9 cellular contexts compared by ENCODE assay signal in genomic region chr19:12786149-12786870, GRCh38. TPM values are rescaled to one million over a fixed set of nuclear protein-coding genes. Genes with fewer than 3 reads are reported as not detected.
DNase-seq lines count a peak whose midpoint lies in the region; ATAC-seq, FAIRE-seq and TF ChIP-seq lines count a peak whose summit lies in the region.
"Had no signal": no experiment of that assay in that cellular context is flagged by ENCODE, and none has a peak within 500 bp of the region (broad histone marks: within the 10 kb centered on the region; RNA-seq: fewer than 3 reads in every experiment).

No MANE protein-coding gene starts in this region.

- peaks cover 0 to 37% (median 19%) of the 10 kb centered on the region in 4 donors for H3K4me1 Mint-ChIP-seq in CD4-positive, CD25-positive, alpha-beta regulatory T cell

- H3K79me2 ChIP-seq in OCI-LY1 (ENCODE audit: insufficient read depth, low read length), result no peaks in the 10 kb centered on the region

- H3K27ac ChIP-seq in CD4-positive, CD25-positive, alpha-beta regulatory T cell (ENCODE audit: insufficient read depth, low read length, poor library complexity, severe bottlenecking), result peak overlapping the region; percentile 100
- peak overlapping the region; percentile 74 for H3K27ac ChIP-seq in OCI-LY1 (ENCODE audit: low read depth, low read length, poor library complexity, severe bottlenecking)
- H3K27ac ChIP-seq in epithelial cell of prostate, result peak overlapping the region; percentile 100

- peak in 1 of 3 donors; percentile 36 for DNase-seq in CD4-positive, CD25-positive, alpha-beta regulatory T cell
- DNase-seq in epithelial cell of prostate (ENCODE audit: low read depth, low spot score) (no peak), occipital lobe (lab: John Stamatoyannopoulos, UW) (peak; percentile 32), RCC 7860 (ENCODE audit: low spot score) (no peak)

- TF ChIP-seq POLR2A in GM18505 (IDR thresholded peaks at IDR 0.05; ENCODE audit: borderline replicate concordance, extremely low read depth, insufficient read depth, insufficient read length), result no peak

- no peak for FAIRE-seq in RCC 7860 (lab: Jason Lieb, UNC)
- FAIRE-seq: islet of Langerhans had no signal

- no peak for ATAC-seq in CD4-positive, CD25-positive, alpha-beta regulatory T cell (ENCODE audit: low read depth in 2 of 2)
- ATAC-seq in GM19467 (IDR thresholded peaks at IDR 0.05; ENCODE audit: unreplicated experiment) (no peak), GM18505 (IDR thresholded peaks at IDR 0.05; ENCODE audit: unreplicated experiment) (no peak), GM21528 (IDR thresholded peaks at IDR 0.05; ENCODE audit: low FRiP score, unreplicated experiment) (no peak)

- H3K4me3 Mint-ChIP-seq in CD4-positive, CD25-positive, alpha-beta regulatory T cell, result no peak overlapping the region

- H3K9me3 ChIP-seq in CD4-positive, CD25-positive, alpha-beta regulatory T cell (ENCODE audit: control insufficient read depth in 2 of 2, low read length in 2 of 2), result no peaks in the 10 kb centered on the region
- no peaks in the 10 kb centered on the region for H3K9me3 ChIP-seq in OCI-LY1 (ENCODE audit: low read length)

- H2AFZ ChIP-seq in OCI-LY1 (ENCODE audit: low read length), result no peak overlapping the region

- H3K4me3 ChIP-seq in CD4-positive, CD25-positive, alpha-beta regulatory T cell (ENCODE audit: low read depth, low read length), result no peak overlapping the region
- H3K4me3 ChIP-seq in OCI-LY1 (ENCODE audit: low read depth, low read length, poor library complexity, severe bottlenecking), result no peak overlapping the region

- H4K20me1 ChIP-seq in OCI-LY1 (ENCODE audit: insufficient read depth, low read length), result no peaks in the 10 kb centered on the region

- H3K4me1 ChIP-seq in CD4-positive, CD25-positive, alpha-beta regulatory T cell (ENCODE audit: control insufficient read depth, insufficient read depth, low read length, poor library complexity, severe bottlenecking), result peaks cover 80% of the 10 kb centered on the region
- peaks cover 80% of the 10 kb centered on the region for H3K4me1 ChIP-seq in OCI-LY1 (ENCODE audit: insufficient read depth, low read length, severe bottlenecking)

- H3K4me2 ChIP-seq in OCI-LY1 (ENCODE audit: low read length), result no peak overlapping the region; the same call in 1 of the 2 replicates

- no peak overlapping the region; the same call in 1 of the 2 replicates for H3K9ac ChIP-seq in OCI-LY1 (ENCODE audit: low read length)

- H3F3A ChIP-seq in OCI-LY1 (ENCODE audit: insufficient read depth, low read length), result no peaks in the 10 kb centered on the region

- no peaks in the 10 kb centered on the region for H3K36me3 ChIP-seq in CD4-positive, CD25-positive, alpha-beta regulatory T cell (ENCODE audit: control insufficient read depth, insufficient read depth, low read length)
- no peaks in the 10 kb centered on the region for H3K36me3 ChIP-seq in OCI-LY1 (ENCODE audit: insufficient read depth, low read length)

- H3K9me2 ChIP-seq in OCI-LY1 (ENCODE audit: low read depth, low read length), result no peaks in the 10 kb centered on the region

- peaks cover 8% of the 10 kb centered on the region for H3K27me3 Mint-ChIP-seq in CD4-positive, CD25-positive, alpha-beta regulatory T cell

- no peaks in the 10 kb centered on the region for H3K36me3 Mint-ChIP-seq in CD4-positive, CD25-positive, alpha-beta regulatory T cell

- peak overlapping the region in 2 of 3 donors; percentile 72 to 90 for H3K27ac Mint-ChIP-seq in CD4-positive, CD25-positive, alpha-beta regulatory T cell

- no peak for TF ChIP-seq CTCF in OCI-LY1 (IDR thresholded peaks at IDR 0.05; ENCODE audit: low read length)

- no peaks in the 10 kb centered on the region for H3K27me3 ChIP-seq in CD4-positive, CD25-positive, alpha-beta regulatory T cell (ENCODE audit: control insufficient read depth, insufficient read depth, low read length)
- no peaks in the 10 kb centered on the region for H3K27me3 ChIP-seq in OCI-LY1 (ENCODE audit: insufficient read depth, low read length)

- H3K9me3 Mint-ChIP-seq in CD4-positive, CD25-positive, alpha-beta regulatory T cell, result peaks cover 0 to 2% (median 0%) of the 10 kb centered on the region in 7 donors

RNA-seq across cellular contexts. Expression of gene JUNB, which starts 5.0 kb away (rescaled TPM):
- 2,802 TPM for total RNA-seq in CD4-positive, CD25-positive, alpha-beta regulatory T cell
- polyA plus RNA-seq in CD4-positive, CD25-positive, alpha-beta regulatory T cell, result 100 to 1,000 TPM; 582 to 986 (median 765) TPM
- total RNA-seq in occipital lobe, result 22.6 TPM

RNA-seq across cellular contexts. Expression of gene HOOK2, which starts 11.0 kb away (rescaled TPM):
- total RNA-seq in CD4-positive, CD25-positive, alpha-beta regulatory T cell, result 16.9 TPM
- polyA plus RNA-seq in CD4-positive, CD25-positive, alpha-beta regulatory T cell, result 1 to 10 TPM in 3 of 4 donors, under 1 TPM in 1; 0.24 to 1.9 (median 1.6) TPM
- 20.3 TPM for total RNA-seq in occipital lobe

RNA-seq across cellular contexts. Expression of gene PRDX2, which starts 15.3 kb away (rescaled TPM):
- 74.0 TPM for total RNA-seq in CD4-positive, CD25-positive, alpha-beta regulatory T cell
- polyA plus RNA-seq in CD4-positive, CD25-positive, alpha-beta regulatory T cell, result 100 to 1,000 TPM; 326 to 380 (median 341) TPM
- 174 TPM for total RNA-seq in occipital lobe

RNA-seq across cellular contexts. Expression of gene THSD8, which starts 15.6 kb away (rescaled TPM):
- 2.8 TPM for total RNA-seq in CD4-positive, CD25-positive, alpha-beta regulatory T cell
- 10 to 100 TPM in 1 of 4 donors, 1 to 10 TPM in 1, under 1 TPM in 1, not detected in 1; 0.66 to 13.9 (median 4.8) TPM for polyA plus RNA-seq in CD4-positive, CD25-positive, alpha-beta regulatory T cell
- 0.62 TPM for total RNA-seq in occipital lobe

RNA-seq across cellular contexts. Expression of gene RNASEH2A, which starts 20.1 kb away (rescaled TPM):
- 4.7 TPM for total RNA-seq in CD4-positive, CD25-positive, alpha-beta regulatory T cell
- 10 to 100 TPM; 18.7 to 27.5 (median 23.4) TPM for polyA plus RNA-seq in CD4-positive, CD25-positive, alpha-beta regulatory T cell
- total RNA-seq in occipital lobe, result 15.8 TPM

Comparison
In these comparisons a context has a peak if more than half of its experiments do, and no peak if none do; other contexts are left out.
1. RNA of gene JUNB, which starts 5.0 kb away (total RNA-seq): 2,802 TPM in CD4-positive, CD25-positive, alpha-beta regulatory T cell (single experiment); 22.6 TPM in occipital lobe (single experiment); every median in the first group is over 100 times any median in the second.
2. Peak in every context shown above with its lines, with median percentiles within 50 percentile points of each other: H3K27ac ChIP-seq.